In the genomic region with DNA sequence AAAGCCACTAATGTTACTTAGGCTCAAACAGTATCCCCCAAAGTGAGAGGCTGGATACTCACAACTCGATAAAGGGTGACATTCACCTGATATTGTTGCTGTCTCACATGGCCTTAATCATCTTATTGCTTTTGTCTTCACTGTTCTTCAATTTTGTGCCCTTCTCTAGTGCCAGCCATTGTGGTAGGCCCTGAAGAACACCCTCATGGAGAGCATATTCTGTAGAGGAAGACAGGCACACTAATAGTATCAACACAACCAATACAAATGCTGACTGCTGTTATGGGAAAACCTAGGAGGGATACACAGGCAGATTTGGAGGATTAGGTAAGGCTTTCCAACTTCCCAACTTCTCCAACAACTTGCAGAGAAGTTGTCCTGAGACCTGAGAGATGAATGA, we compare ENCODE assay signal across 22 cellular contexts.
"Had no signal": no experiment of that assay in that cellular context is flagged by ENCODE, and none has a peak within 500 bp of the region (broad histone marks: within the 10 kb centered on the region; RNA-seq: fewer than 3 reads in every experiment).

No MANE protein-coding gene starts in this region.

- H3K9me3 Mint-ChIP-seq: IgD-negative memory B cell had no signal

- DNase-seq: KBM-7, NCI-H1092, NCI-H1105 treated with DMSO at 0.1 percent for 48 hours, NCI-H1417 treated with DMSO at 0.1 percent for 48 hours, NCI-H146, NCI-H1694 treated with DMSO at 0.1 percent for 48 hours, NCI-H1930, NCI-H2081, NCI-H2107, NCI-H226, NCI-H446, NCI-H510A, NCI-H524 treated with DMSO at 0.1 percent for 48 hours, NCI-H69, NCI-H774, Right ventricle myocardium superior, RPMI8226, SIG-M5 had no signal

- H3K27ac Mint-ChIP-seq: IgD-negative memory B cell had no signal

- H3K27me3 ChIP-seq: SJSA1 had no signal

- H3K27me3 Mint-ChIP-seq: IgD-negative memory B cell had no signal

- H3K27ac ChIP-seq: HL-60, SJSA1, SK-N-MC had no signal
